In genomic region chr18:23912356-23912755, GRCh38 we compare ENCODE assay signal across 36 cellular contexts.
DNase-seq lines count a peak whose midpoint lies in the region; ATAC-seq, FAIRE-seq and TF ChIP-seq lines count a peak whose summit lies in the region.
"Had no signal": no experiment of that assay in that cellular context is flagged by ENCODE, and none has a peak within 500 bp of the region (broad histone marks: within the 10 kb centered on the region; RNA-seq: fewer than 3 reads in every experiment).

No MANE protein-coding gene starts in this region.

- H3F3A ChIP-seq in GM23248 (ENCODE audit: insufficient read depth) = peaks cover 5% of the 10 kb centered on the region; the same call in 1 of the 2 replicates
- peaks cover 8% of the 10 kb centered on the region for H3F3A ChIP-seq in PC-3 (ENCODE audit: low read length, unreplicated experiment)

- in situ Hi-C loops in GM23248 (cut with MboI) = no loop called here

- dilution Hi-C loops in keratinocyte (cut with MboI; ENCODE audit: extremely low pct_ligation_motif_present, low sequenced_read_pairs) = no loop called here

- no peak overlapping the region for H3K27ac Mint-ChIP-seq in endodermal cell
- H3K27ac Mint-ChIP-seq in activated naive CD4-positive, alpha-beta T cell treated with anti-CD3 and anti-CD28 coated beads, Interleukin-2, amount 50 U/mL, for 72 hours = no peak overlapping the region
- H3K27ac Mint-ChIP-seq: activated naive CD8-positive, alpha-beta T cell treated with anti-CD3 and anti-CD28 coated beads for 36 hours; activated T-cell treated with anti-CD3 and anti-CD28 coated beads, Interleukin-2, amount 50 U/mL, for 24 hours; CD8-positive, alpha-beta T cell; effector memory CD8-positive, alpha-beta T cell; naive thymus-derived CD8-positive, alpha-beta T cell had no signal

- no peak for TF ChIP-seq CTCF in PC-3 (conservative IDR thresholded peaks at IDR 0.05; ENCODE audit: low read depth, low read length)
- no peak for TF ChIP-seq CTCF in endodermal cell (conservative IDR thresholded peaks at IDR 0.05)
- TF ChIP-seq CTCF in keratinocyte (optimal IDR thresholded peaks at IDR 0.05 in 1 of 3, IDR thresholded peaks at IDR 0.05 in 1 of 3, conservative IDR thresholded peaks at IDR 0.05 in 1 of 3; ENCODE audit: extremely low read depth in 1 of 3, insufficient read depth in 2 of 3, low read length in 3 of 3) = no peak

- WGBS in GM23248 (ENCODE audit: low coverage in 1 of 2, low lambda C conversion rate in 2 of 2, missing lambda C conversion rate in 2 of 2), 2 experiments = 78 to 83% methylated on average over 3 of the region's 3 CpGs
- 80 to 89% methylated on average over 2 to 3 of the region's 3 CpGs for WGBS in endodermal cell (ENCODE audit: insufficient coverage in 1 of 2, insufficient read length in 1 of 2), 2 experiments

- H3K9me3 Mint-ChIP-seq in endodermal cell = no peaks in the 10 kb centered on the region
- H3K9me3 Mint-ChIP-seq in activated naive CD4-positive, alpha-beta T cell treated with anti-CD3 and anti-CD28 coated beads, Interleukin-2, amount 50 U/mL, for 72 hours = no peaks in the 10 kb centered on the region
- H3K9me3 Mint-ChIP-seq: activated naive CD8-positive, alpha-beta T cell treated with anti-CD3 and anti-CD28 coated beads for 36 hours; activated T-cell treated with anti-CD3 and anti-CD28 coated beads, Interleukin-2, amount 50 U/mL, for 24 hours; CD8-positive, alpha-beta T cell; effector memory CD8-positive, alpha-beta T cell; naive thymus-derived CD8-positive, alpha-beta T cell had no signal

- H3K36me3 ChIP-seq in GM23248 (ENCODE audit: low read depth) (no peaks in the 10 kb centered on the region), PC-3 (ENCODE audit: low read depth, low read length) (peaks cover 85% of the 10 kb centered on the region), endodermal cell (ENCODE audit: control insufficient read depth, insufficient read depth, low read length) (no peaks in the 10 kb centered on the region), keratinocyte (ENCODE audit: control insufficient read depth in 2 of 2, extremely low read depth in 1 of 2, insufficient read depth in 2 of 2, low read length in 2 of 2) (peaks cover 46 to 60% of the 10 kb centered on the region in 2 experiments)
- H3K36me3 ChIP-seq: BE2C, SJSA1 had no signal

- peak; percentile 60 for FAIRE-seq in keratinocyte (lab: Jason Lieb, UNC)
- FAIRE-seq: GM12892 had no signal

- peaks cover 19% of the 10 kb centered on the region for H3K4me1 Mint-ChIP-seq in endodermal cell
- H3K4me1 Mint-ChIP-seq: naive thymus-derived CD8-positive, alpha-beta T cell had no signal

- POLR2A ChIA-PET in PC-3 (lab: Charles Lee; ENCODE audit: unreplicated experiment) = no interaction called here

- H3K4me2 ChIP-seq in GM23248 (ENCODE audit: unreplicated experiment) (no peak overlapping the region), PC-3 (ENCODE audit: low read length) (no peak overlapping the region), keratinocyte (ENCODE audit: control insufficient read depth, extremely low read depth, insufficient read depth, low read depth, low read length) (no peak overlapping the region)
- H3K4me2 ChIP-seq: hepatocyte had no signal

- no peaks in the 10 kb centered on the region for H3K27me3 Mint-ChIP-seq in endodermal cell (ENCODE audit: insufficient read depth)
- H3K27me3 Mint-ChIP-seq: activated naive CD8-positive, alpha-beta T cell treated with anti-CD3 and anti-CD28 coated beads for 36 hours; activated T-cell treated with anti-CD3 and anti-CD28 coated beads, Interleukin-2, amount 50 U/mL, for 24 hours; effector memory CD8-positive, alpha-beta T cell; naive thymus-derived CD8-positive, alpha-beta T cell had no signal

- no peaks in the 10 kb centered on the region for H3K9me2 ChIP-seq in GM23248 (ENCODE audit: insufficient read depth)
- H3K9me2 ChIP-seq in PC-3 (replicated peaks; ENCODE audit: low read length) = no peaks in the 10 kb centered on the region

- CTCF ChIA-PET in PC-3 (lab: Charles Lee) = no interaction called here

- ATAC-seq in PC-3 (no peak), GM19455 (IDR thresholded peaks at IDR 0.05; ENCODE audit: unreplicated experiment) (no peak), HG02852 (IDR thresholded peaks at IDR 0.05; ENCODE audit: unreplicated experiment) (no peak)
- no peak for ATAC-seq in activated naive CD4-positive, alpha-beta T cell treated with anti-CD3 and anti-CD28 coated beads, Interleukin-2, amount 50 U/mL, for 72 hours
- ATAC-seq: CD8-positive, alpha-beta T cell; effector memory CD8-positive, alpha-beta T cell; esophagus mucosa; gastroesophageal sphincter; left cardiac atrium; naive thymus-derived CD8-positive, alpha-beta T cell had no signal

- H3K4me3 Mint-ChIP-seq in endodermal cell = no peak overlapping the region
- H3K4me3 Mint-ChIP-seq: activated naive CD8-positive, alpha-beta T cell treated with anti-CD3 and anti-CD28 coated beads for 36 hours; activated T-cell treated with anti-CD3 and anti-CD28 coated beads, Interleukin-2, amount 50 U/mL, for 24 hours; CD8-positive, alpha-beta T cell; effector memory CD8-positive, alpha-beta T cell; naive thymus-derived CD8-positive, alpha-beta T cell had no signal

- H3K9me3 ChIP-seq in GM23248 (ENCODE audit: low read depth) = no peaks in the 10 kb centered on the region
- H3K9me3 ChIP-seq in PC-3 (ENCODE audit: low read length) = no peaks in the 10 kb centered on the region
- no peaks in the 10 kb centered on the region for H3K9me3 ChIP-seq in endodermal cell (ENCODE audit: control insufficient read depth, low read length)
- no peaks in the 10 kb centered on the region for H3K9me3 ChIP-seq in keratinocyte (ENCODE audit: control insufficient read depth, low read depth, low read length)
- H3K9me3 ChIP-seq: BE2C, gastroesophageal sphincter, MG63, SJSA1, upper lobe of left lung had no signal

- no peaks in the 10 kb centered on the region for H3K9me1 ChIP-seq in keratinocyte (ENCODE audit: control insufficient read depth, extremely low read depth, insufficient read depth, low read length)

- intact Hi-C loops in PC-3 (cut with micrococcal nuclease) = no loop called here

- no peaks in the 10 kb centered on the region for H3K79me2 ChIP-seq in GM23248 (ENCODE audit: insufficient read depth)
- H3K79me2 ChIP-seq in PC-3 (ENCODE audit: low read length) = no peaks in the 10 kb centered on the region
- H3K79me2 ChIP-seq in keratinocyte (ENCODE audit: control insufficient read depth, insufficient read depth, low read length) = peaks cover 7% of the 10 kb centered on the region
- H3K79me2 ChIP-seq: hepatocyte had no signal

- H3K27ac ChIP-seq in GM23248 (no peak overlapping the region), PC-3 (ENCODE audit: low read length) (no peak overlapping the region), endodermal cell (ENCODE audit: low read depth, low read length) (no peak overlapping the region), keratinocyte (ENCODE audit: control insufficient read depth, insufficient read depth, low read length) (no peak overlapping the region)
- H3K27ac ChIP-seq: gastroesophageal sphincter, hepatocyte, SJSA1, upper lobe of left lung had no signal

- H2AFZ ChIP-seq in GM23248 = no peak overlapping the region
- no peak overlapping the region for H2AFZ ChIP-seq in PC-3 (ENCODE audit: low read length)
- H2AFZ ChIP-seq in keratinocyte (ENCODE audit: control insufficient read depth, low read length) = no peak overlapping the region
- H2AFZ ChIP-seq: hepatocyte had no signal

- BruUV-seq in PC-3 (replicated peaks; lab: Mats Ljungman, UMichigan) = no TSS peak

- H4K20me1 ChIP-seq in GM23248 (ENCODE audit: insufficient read depth) (no peaks in the 10 kb centered on the region), PC-3 (ENCODE audit: low read length) (peaks cover 1% of the 10 kb centered on the region; the same call in 1 of the 2 replicates), keratinocyte (ENCODE audit: control insufficient read depth, extremely low read depth, insufficient read depth, low read length) (peaks cover 8% of the 10 kb centered on the region)

- H3K27me3 ChIP-seq in GM23248 (replicated peaks; ENCODE audit: insufficient read depth) (no peaks in the 10 kb centered on the region), PC-3 (ENCODE audit: low read length) (no peaks in the 10 kb centered on the region), endodermal cell (ENCODE audit: control insufficient read depth, insufficient read depth, low read length, poor library complexity, severe bottlenecking) (no peaks in the 10 kb centered on the region), keratinocyte (ENCODE audit: control insufficient read depth, extremely low read depth, insufficient read depth, low read length) (no peaks in the 10 kb centered on the region)
- H3K27me3 ChIP-seq: BE2C, gastroesophageal sphincter, hepatocyte, MG63, SJSA1, upper lobe of left lung had no signal

- peak; percentile 58 for DNase-seq in GM23248
- DNase-seq in PC-3 = peak; percentile 17
- DNase-seq in endodermal cell = no peak
- DNase-seq in keratinocyte (ENCODE audit: low read depth, low spot score) = no peak
- DNase-seq in activated naive CD4-positive, alpha-beta T cell treated with anti-CD3 and anti-CD28 coated beads, Interleukin-2, amount 50 U/mL, for 72 hours (ENCODE audit: low spot score in 2 of 2) = no peak
- no peak for DNase-seq in NCI-H524 treated with DMSO at 0.1 percent for 48 hours (lab: John Stamatoyannopoulos, UW)
- DNase-seq: activated CD4-positive, CD25-positive, alpha-beta regulatory T cell; activated effector memory CD4-positive, alpha-beta T cell treated with anti-CD3 and anti-CD28 coated beads, Interleukin-2, amount 50 U/mL, for 16 hours; activated naive CD8-positive, alpha-beta T cell treated with anti-CD3 and anti-CD28 coated beads for 36 hours; activated T-cell treated with anti-CD3 and anti-CD28 coated beads, Interleukin-2, amount 50 U/mL, for 24 hours; aorta; BE2C; caudate nucleus; CD8-positive, alpha-beta T cell; cortex of kidney; DMS 273 treated with DMSO at 0.1 percent for 48 hours; effector memory CD8-positive, alpha-beta T cell; HCEC 1CT; left cardiac atrium; MG63; naive thymus-derived CD8-positive, alpha-beta T cell; NCI-H2081; NCI-H774; nucleus accumbens; RPMI8226; stimulated activated CD4-positive, alpha-beta T cell treated with anti-CD3 and anti-CD28 coated beads, Interleukin-4, amount 100 ng/mL, for 24 hours; T-helper 1 cell; upper lobe of left lung had no signal

- H3K4me3 ChIP-seq in GM23248 (no peak overlapping the region), PC-3 (ENCODE audit: low read length) (no peak overlapping the region), endodermal cell (ENCODE audit: low read length) (peak overlapping the region; percentile 20), keratinocyte (ENCODE audit: control insufficient read depth in 2 of 3, extremely low read depth in 1 of 3, insufficient read depth in 2 of 3, low read depth in 1 of 3, low read length in 3 of 3) (no peak overlapping the region)
- H3K4me3 ChIP-seq: gastroesophageal sphincter, hepatocyte, lung, MG63, SJSA1, upper lobe of left lung had no signal

- peaks cover 7% of the 10 kb centered on the region for H3K4me1 ChIP-seq in GM23248 (ENCODE audit: insufficient read depth)
- H3K4me1 ChIP-seq in PC-3 (ENCODE audit: insufficient read depth, low read length) = no peaks in the 10 kb centered on the region
- H3K4me1 ChIP-seq in endodermal cell (ENCODE audit: control insufficient read depth, insufficient read depth, low read length) = peaks cover 8% of the 10 kb centered on the region
- H3K4me1 ChIP-seq in keratinocyte (ENCODE audit: control insufficient read depth, extremely low read depth, insufficient read depth, low read length) = no peaks in the 10 kb centered on the region
- H3K4me1 ChIP-seq: BE2C, gastroesophageal sphincter, SJSA1, upper lobe of left lung had no signal

- no peaks in the 10 kb centered on the region for H3K36me3 Mint-ChIP-seq in endodermal cell (ENCODE audit: low read depth)
- no peaks in the 10 kb centered on the region for H3K36me3 Mint-ChIP-seq in activated naive CD4-positive, alpha-beta T cell treated with anti-CD3 and anti-CD28 coated beads, Interleukin-2, amount 50 U/mL, for 72 hours
- H3K36me3 Mint-ChIP-seq: activated naive CD8-positive, alpha-beta T cell treated with anti-CD3 and anti-CD28 coated beads for 36 hours; CD8-positive, alpha-beta T cell; naive thymus-derived CD8-positive, alpha-beta T cell had no signal

- H3K9ac ChIP-seq in GM23248 (no peak overlapping the region), PC-3 (ENCODE audit: low read length) (no peak overlapping the region), endodermal cell (ENCODE audit: extremely low read depth, low read length, poor library complexity, severe bottlenecking) (no peak overlapping the region), keratinocyte (ENCODE audit: control insufficient read depth, extremely low read depth, insufficient read depth, low read length) (no peak overlapping the region)

Comparison
In these comparisons a context has a peak if more than half of its experiments do, and no peak if none do; other contexts are left out.
1. DNase-seq: peak in GM23248 (single experiment) and PC-3 (single experiment); none in endodermal cell (single experiment), keratinocyte (single experiment), activated naive CD4-positive, alpha-beta T cell treated with anti-CD3 and anti-CD28 coated beads, Interleukin-2, amount 50 U/mL, for 72 hours (0 of 2) and NCI-H524 treated with DMSO at 0.1 percent for 48 hours (single experiment).